1 cellular context compared by ENCODE assay signal in the genomic region with DNA sequence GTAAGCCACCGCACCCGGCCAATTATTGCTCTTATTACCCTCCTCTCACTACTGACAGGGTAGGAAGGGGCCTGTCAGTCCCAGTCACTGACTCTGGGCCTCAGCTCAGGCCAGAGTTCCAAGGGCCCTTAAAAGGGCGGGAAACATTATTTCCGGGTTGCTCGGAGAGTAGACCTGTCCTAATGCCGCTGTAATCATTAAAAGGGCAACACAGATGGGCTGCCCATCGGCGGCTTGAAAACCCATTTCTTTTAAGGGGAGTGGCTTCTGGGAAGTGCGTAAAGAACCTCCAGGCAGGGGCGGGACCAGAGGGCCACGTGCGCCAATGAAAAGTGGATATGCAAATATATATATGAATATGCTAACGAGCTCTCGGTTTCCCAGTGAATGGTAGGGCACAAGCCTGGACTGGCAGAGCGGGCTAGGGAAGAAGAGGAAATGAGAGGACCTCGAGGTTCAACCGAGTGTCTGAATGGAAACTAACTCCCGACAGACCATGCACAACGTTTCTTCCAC.
A peak's percentile ranks its signal among the peaks of the same experiment; 100 is the strongest.
TF ChIP-seq lines count a peak whose summit lies in the region.

No MANE protein-coding gene starts in this region.

TF ChIP-seq in K562, 482 proteins besides CTCF, POLR2A, EP300 and RAD21 (continued from another document and continues in another):
- TF ChIP-seq, protein P1, sequence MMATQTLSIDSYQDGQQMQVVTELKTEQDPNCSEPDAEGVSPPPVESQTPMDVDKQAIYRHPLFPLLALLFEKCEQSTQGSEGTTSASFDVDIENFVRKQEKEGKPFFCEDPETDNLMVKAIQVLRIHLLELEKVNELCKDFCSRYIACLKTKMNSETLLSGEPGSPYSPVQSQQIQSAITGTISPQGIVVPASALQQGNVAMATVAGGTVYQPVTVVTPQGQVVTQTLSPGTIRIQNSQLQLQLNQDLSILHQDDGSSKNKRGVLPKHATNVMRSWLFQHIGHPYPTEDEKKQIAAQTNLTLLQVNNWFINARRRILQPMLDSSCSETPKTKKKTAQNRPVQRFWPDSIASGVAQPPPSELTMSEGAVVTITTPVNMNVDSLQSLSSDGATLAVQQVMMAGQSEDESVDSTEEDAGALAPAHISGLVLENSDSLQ (IDR thresholded peaks at IDR 0.05) = peak; percentile 59; the same call in 1 of the 2 replicates
- TF ChIP-seq NFATC3 (IDR thresholded peaks at IDR 0.05) (no peak), CBX3 (IDR thresholded peaks at IDR 0.05; ENCODE audit: borderline replicate concordance in 1 of 2, low read length in 2 of 2) (peak in 1 of 2 experiments; percentile 49; a peak in 1 of 3 replicates), USF1 (CRISPR knock-in tag; IDR thresholded peaks at IDR 0.05) (peak; percentile 86), FOXM1 (IDR thresholded peaks at IDR 0.05; ENCODE audit: low read depth) (peak; percentile 37; the same call in 1 of the 2 replicates), FOXM1 (CRISPR knock-in tag; IDR thresholded peaks at IDR 0.05; ENCODE audit: low read depth) (no peak), SMARCB1 (IDR thresholded peaks at IDR 0.05; ENCODE audit: insufficient read length, low read depth) (no peak), ZNF589 (CRISPR knock-in tag; IDR thresholded peaks at IDR 0.05; ENCODE audit: low read depth) (no peak), TBP (optimal IDR thresholded peaks at IDR 0.05; ENCODE audit: low read depth, low read length) (peak; percentile 56), SNIP1 (IDR thresholded peaks at IDR 0.05; ENCODE audit: low read depth) (peak; percentile 97), USF2 (CRISPR knock-in tag; IDR thresholded peaks at IDR 0.05) (peak; percentile 86), POU5F1 (IDR thresholded peaks at IDR 0.05; ENCODE audit: borderline replicate concordance, low read depth, low read length, partially characterized antibody) (no peak), MGA (IDR thresholded peaks at IDR 0.05) (peak; percentile 81), MEIS2 (IDR thresholded peaks at IDR 0.05; ENCODE audit: partially characterized antibody) (peak; percentile 6), ZNF140 (CRISPR knock-in tag; IDR thresholded peaks at IDR 0.05) (no peak), ELF4 (CRISPR knock-in tag; IDR thresholded peaks at IDR 0.05) (no peak), MECOM (CRISPR knock-in tag; IDR thresholded peaks at IDR 0.05) (no peak), MAFK (IDR thresholded peaks at IDR 0.05; ENCODE audit: low read length) (no peak), SMARCA5 (IDR thresholded peaks at IDR 0.05) (no peak), SREBF1 (IDR thresholded peaks at IDR 0.05; ENCODE audit: borderline replicate concordance, low read depth, low read length) (no peak), HMG20A (CRISPR knock-in tag; conservative IDR thresholded peaks at IDR 0.05) (no peak), TAF1 (IDR thresholded peaks at IDR 0.05; ENCODE audit: control insufficient read depth, extremely low read depth, insufficient read depth, low read length, severe bottlenecking) (no peak), GABPB1 (CRISPR knock-in tag; IDR thresholded peaks at IDR 0.05) (no peak), NR2C2 (CRISPR knock-in tag; IDR thresholded peaks at IDR 0.05) (no peak), NR2C2 (tag; IDR thresholded peaks at IDR 0.05) (no peak), CEBPZ (IDR thresholded peaks at IDR 0.05; ENCODE audit: borderline replicate concordance, low read depth, low read length) (no peak), ZNF639 (CRISPR knock-in tag; conservative IDR thresholded peaks at IDR 0.05 in 1 of 2, IDR thresholded peaks at IDR 0.05 in 1 of 2) (no peak), CBFA2T2 (conservative IDR thresholded peaks at IDR 0.05) (0 out of 2 replicates have a peak, but pooled peaks have one; percentile 7), DDX20 (tag; IDR thresholded peaks at IDR 0.05; ENCODE audit: low read depth) (no peak), KDM1A (IDR thresholded peaks at IDR 0.05) (no peak), RBM17 (IDR thresholded peaks at IDR 0.05; ENCODE audit: borderline replicate concordance, low read depth, low read length) (no peak), TRIM28 (IDR thresholded peaks at IDR 0.05) (no peak), CBX5 (IDR thresholded peaks at IDR 0.05; ENCODE audit: borderline replicate concordance, low read depth) (no peak), CBX2 (IDR thresholded peaks at IDR 0.05; ENCODE audit: insufficient read depth, low read length, poor library complexity, severe bottlenecking) (no peak), ZNF232 (CRISPR knock-in tag; IDR thresholded peaks at IDR 0.05) (no peak), ZNF444 (CRISPR knock-in tag; IDR thresholded peaks at IDR 0.05) (no peak)
- TF ChIP-seq, protein P2, sequence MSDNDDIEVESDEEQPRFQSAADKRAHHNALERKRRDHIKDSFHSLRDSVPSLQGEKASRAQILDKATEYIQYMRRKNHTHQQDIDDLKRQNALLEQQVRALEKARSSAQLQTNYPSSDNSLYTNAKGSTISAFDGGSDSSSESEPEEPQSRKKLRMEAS (CRISPR knock-in tag; IDR thresholded peaks at IDR 0.05) = peak; percentile 55; the same call in 1 of the 2 replicates
- TF ChIP-seq, protein P3, sequence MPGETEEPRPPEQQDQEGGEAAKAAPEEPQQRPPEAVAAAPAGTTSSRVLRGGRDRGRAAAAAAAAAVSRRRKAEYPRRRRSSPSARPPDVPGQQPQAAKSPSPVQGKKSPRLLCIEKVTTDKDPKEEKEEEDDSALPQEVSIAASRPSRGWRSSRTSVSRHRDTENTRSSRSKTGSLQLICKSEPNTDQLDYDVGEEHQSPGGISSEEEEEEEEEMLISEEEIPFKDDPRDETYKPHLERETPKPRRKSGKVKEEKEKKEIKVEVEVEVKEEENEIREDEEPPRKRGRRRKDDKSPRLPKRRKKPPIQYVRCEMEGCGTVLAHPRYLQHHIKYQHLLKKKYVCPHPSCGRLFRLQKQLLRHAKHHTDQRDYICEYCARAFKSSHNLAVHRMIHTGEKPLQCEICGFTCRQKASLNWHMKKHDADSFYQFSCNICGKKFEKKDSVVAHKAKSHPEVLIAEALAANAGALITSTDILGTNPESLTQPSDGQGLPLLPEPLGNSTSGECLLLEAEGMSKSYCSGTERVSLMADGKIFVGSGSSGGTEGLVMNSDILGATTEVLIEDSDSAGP (CRISPR knock-in tag; IDR thresholded peaks at IDR 0.05) = no peak
